Comparison of ENCODE assay signal across 9 cellular contexts in genomic region chrX:13690836-13691235, GRCh38. TPM values are rescaled to one million over a fixed set of nuclear protein-coding genes. Genes with fewer than 3 reads are reported as not detected.
DNase-seq lines count a peak whose midpoint lies in the region; ATAC-seq and TF ChIP-seq lines count a peak whose summit lies in the region.
"Had no signal": no experiment of that assay in that cellular context is flagged by ENCODE, and none has a peak within 500 bp of the region (broad histone marks: within the 10 kb centered on the region; RNA-seq: fewer than 3 reads in every experiment).

No MANE protein-coding gene starts in this region.

- intact Hi-C loops in activated CD4-positive, alpha-beta T cell treated with anti-CD3 and anti-CD28 coated beads, Interleukin-2, amount 10 ng/mL, durations not matched to agents 24 days and 14 days (cut with micrococcal nuclease): no loop called here
- intact Hi-C loops in esophagus squamous epithelium (cut with DNase I): no loop called here

- H3K27me3 ChIP-seq in esophagus squamous epithelium: peaks cover 0 to 5% (median 0%) of the 10 kb centered on the region in 4 donors

- ATAC-seq in stimulated activated naive B cell treated with anti-CD40 and anti-IgM and Interleukin-4, amounts not matched to agents 10 μg/mL and 1 μg/mL and 100 μg/mL, for 72 hours (replicated peaks): no peak
- ATAC-seq in HG03135 (IDR thresholded peaks at IDR 0.05; ENCODE audit: unreplicated experiment) (no peak), GM18907 (IDR thresholded peaks at IDR 0.05; ENCODE audit: unreplicated experiment) (no peak)

- WGBS in esophagus squamous epithelium, 2 donors: 15 to 52% methylated on average over 1 to 3 of the region's 3 CpGs

- H3K9me3 ChIP-seq in SK-N-MC (ENCODE audit: low read depth, low read length): no peaks in the 10 kb centered on the region
- no peaks in the 10 kb centered on the region for H3K9me3 ChIP-seq in esophagus squamous epithelium

- H3K4me3 Mint-ChIP-seq in activated CD4-positive, alpha-beta T cell treated with anti-CD3 and anti-CD28 coated beads, Interleukin-2, amount 10 ng/mL, durations not matched to agents 24 days and 14 days: peak overlapping the region; percentile 87
- H3K4me3 Mint-ChIP-seq in stimulated activated naive B cell treated with anti-CD40 and anti-IgM and Interleukin-4, amounts not matched to agents 10 μg/mL and 1 μg/mL and 100 μg/mL, for 72 hours: peak overlapping the region; percentile 86 to 90

- H3K36me3 Mint-ChIP-seq in activated CD4-positive, alpha-beta T cell treated with anti-CD3 and anti-CD28 coated beads, Interleukin-2, amount 10 ng/mL, durations not matched to agents 24 days and 14 days (ENCODE audit: low read depth): peaks cover 3% of the 10 kb centered on the region
- H3K36me3 Mint-ChIP-seq in stimulated activated naive B cell treated with anti-CD40 and anti-IgM and Interleukin-4, amounts not matched to agents 10 μg/mL and 1 μg/mL and 100 μg/mL, for 72 hours: peaks cover 5 to 8% of the 10 kb centered on the region in 2 donors

- no peak overlapping the region for H3K9ac ChIP-seq in SK-N-MC (ENCODE audit: insufficient read length)

- peaks cover 38% of the 10 kb centered on the region for H3K4me1 Mint-ChIP-seq in activated CD4-positive, alpha-beta T cell treated with anti-CD3 and anti-CD28 coated beads, Interleukin-2, amount 10 ng/mL, durations not matched to agents 24 days and 14 days
- H3K4me1 Mint-ChIP-seq in stimulated activated naive B cell treated with anti-CD40 and anti-IgM and Interleukin-4, amounts not matched to agents 10 μg/mL and 1 μg/mL and 100 μg/mL, for 72 hours: peaks cover 39 to 52% of the 10 kb centered on the region in 2 donors

- H3K4me1 ChIP-seq in esophagus squamous epithelium: peaks cover 8 to 60% (median 12%) of the 10 kb centered on the region in 3 donors

- H3K27me3 Mint-ChIP-seq in activated CD4-positive, alpha-beta T cell treated with anti-CD3 and anti-CD28 coated beads, Interleukin-2, amount 10 ng/mL, durations not matched to agents 24 days and 14 days: no peaks in the 10 kb centered on the region
- H3K27me3 Mint-ChIP-seq in stimulated activated naive B cell treated with anti-CD40 and anti-IgM and Interleukin-4, amounts not matched to agents 10 μg/mL and 1 μg/mL and 100 μg/mL, for 72 hours: peaks cover 0 to 15% of the 10 kb centered on the region in 2 donors

- no peak for DNase-seq in activated CD4-positive, alpha-beta T cell treated with anti-CD3 and anti-CD28 coated beads, Interleukin-2, amount 10 ng/mL, durations not matched to agents 24 days and 14 days
- no peak for DNase-seq in activated CD4-positive, alpha-beta T cell treated with anti-CD3 and anti-CD28 coated beads for 1 hour
- DNase-seq in SK-N-MC (ENCODE audit: low read depth, low spot score): no peak
- DNase-seq in esophagus squamous epithelium (lab: John Stamatoyannopoulos, UW): no peak
- DNase-seq in stimulated activated naive B cell treated with anti-CD40 and anti-IgM and Interleukin-4, amounts not matched to agents 10 μg/mL and 1 μg/mL and 100 μg/mL, for 72 hours: no peak
- no peak for DNase-seq in HCEC 1CT
- DNase-seq: COR-L47 had no signal

- no peaks in the 10 kb centered on the region for H3K9me3 Mint-ChIP-seq in activated CD4-positive, alpha-beta T cell treated with anti-CD3 and anti-CD28 coated beads, Interleukin-2, amount 10 ng/mL, durations not matched to agents 24 days and 14 days
- no peaks in the 10 kb centered on the region for H3K9me3 Mint-ChIP-seq in stimulated activated naive B cell treated with anti-CD40 and anti-IgM and Interleukin-4, amounts not matched to agents 10 μg/mL and 1 μg/mL and 100 μg/mL, for 72 hours

- H3K36me3 ChIP-seq in SK-N-MC (ENCODE audit: insufficient read depth, low read length): no peaks in the 10 kb centered on the region
- no peaks in the 10 kb centered on the region for H3K36me3 ChIP-seq in esophagus squamous epithelium

- H3K27ac ChIP-seq in SK-N-MC: no peak overlapping the region
- H3K27ac ChIP-seq in esophagus squamous epithelium: peak overlapping the region in 1 of 4 donors; percentile 91

- no peak for TF ChIP-seq POLR2A in esophagus squamous epithelium (IDR thresholded peaks at IDR 0.05)

- no peak for TF ChIP-seq CTCF in esophagus squamous epithelium (IDR thresholded peaks at IDR 0.05)

- no peak overlapping the region for H3K27ac Mint-ChIP-seq in activated CD4-positive, alpha-beta T cell treated with anti-CD3 and anti-CD28 coated beads, Interleukin-2, amount 10 ng/mL, durations not matched to agents 24 days and 14 days
- no peak overlapping the region for H3K27ac Mint-ChIP-seq in stimulated activated naive B cell treated with anti-CD40 and anti-IgM and Interleukin-4, amounts not matched to agents 10 μg/mL and 1 μg/mL and 100 μg/mL, for 72 hours

- H3K4me3 ChIP-seq in SK-N-MC (peak overlapping the region; percentile 86), esophagus squamous epithelium (peak overlapping the region in 3 of 4 donors; percentile 70 to 79 (median 74))

RNA-seq across cellular contexts. Expression of gene RAB9A, which starts 1.9 kb away (rescaled TPM):
- 9.2 and 10.8 TPM in 2 replicates for total RNA-seq in activated CD4-positive, alpha-beta T cell treated with anti-CD3 and anti-CD28 coated beads, Interleukin-2, amount 10 ng/mL, durations not matched to agents 24 days and 14 days
- 10 to 100 TPM; 24.4 to 28.6 (median 25.8) TPM for total RNA-seq in esophagus squamous epithelium

RNA-seq across cellular contexts. Expression of gene TCEANC, which starts 37.9 kb away (rescaled TPM):
- total RNA-seq in activated CD4-positive, alpha-beta T cell treated with anti-CD3 and anti-CD28 coated beads, Interleukin-2, amount 10 ng/mL, durations not matched to agents 24 days and 14 days: 3.0 and 4.2 TPM in 2 replicates
- total RNA-seq in esophagus squamous epithelium: 1 to 10 TPM; 1.3 to 2.6 (median 2.0) TPM

RNA-seq across cellular contexts. Expression of gene TRAPPC2, which starts 43.6 kb away (rescaled TPM):
- 13.6 and 15.4 TPM in 2 replicates for total RNA-seq in activated CD4-positive, alpha-beta T cell treated with anti-CD3 and anti-CD28 coated beads, Interleukin-2, amount 10 ng/mL, durations not matched to agents 24 days and 14 days
- 10 to 100 TPM in 3 of 4 donors, 1 to 10 TPM in 1; 8.9 to 12.8 (median 11.0) TPM for total RNA-seq in esophagus squamous epithelium

RNA-seq across cellular contexts. Expression of gene OFD1, which starts 43.7 kb away (rescaled TPM):
- total RNA-seq in activated CD4-positive, alpha-beta T cell treated with anti-CD3 and anti-CD28 coated beads, Interleukin-2, amount 10 ng/mL, durations not matched to agents 24 days and 14 days: 18.3 and 19.3 TPM in 2 replicates
- 10 to 100 TPM; 12.7 to 26.1 (median 20.6) TPM for total RNA-seq in esophagus squamous epithelium
